25 cellular contexts compared by ENCODE assay signal in genomic region chr14:23389396-23389795, GRCh38. TPM values are rescaled to one million over a fixed set of nuclear protein-coding genes. Genes with fewer than 3 reads are reported as not detected.
DNase-seq lines count a peak whose midpoint lies in the region; ATAC-seq, FAIRE-seq and TF ChIP-seq lines count a peak whose summit lies in the region.
"Had no signal": no experiment of that assay in that cellular context is flagged by ENCODE, and none has a peak within 500 bp of the region (broad histone marks: within the 10 kb centered on the region; RNA-seq: fewer than 3 reads in every experiment).

No MANE protein-coding gene starts in this region.

- in situ Hi-C loops in KBM-7 (cut with MboI; ENCODE audit: low pct_unique_long_range_greater_than_20kb, low sequenced_read_pairs): no loop called here

- intact Hi-C loops in Right ventricle myocardium inferior (cut with DNase I): no loop called here
- intact Hi-C loops in left cardiac atrium (cut with DNase I): no loop called here
- intact Hi-C loops in right cardiac atrium (cut with DNase I): no loop called here

- peak overlapping the region; percentile 85 for H3K14ac ChIP-seq in neuronal stem cell (ENCODE audit: low read length)

- no peaks in the 10 kb centered on the region for H3K4me1 ChIP-seq in right cardiac atrium (ENCODE audit: control insufficient read depth, insufficient read depth, low read length)
- no peaks in the 10 kb centered on the region for H3K4me1 ChIP-seq in right atrium auricular region
- no peaks in the 10 kb centered on the region for H3K4me1 ChIP-seq in neuronal stem cell (ENCODE audit: control insufficient read depth in 2 of 2, insufficient read depth in 1 of 2, low read depth in 1 of 2, low read length in 2 of 2)
- H3K4me1 ChIP-seq: BE2C; BLaER1 treated with 17β-estradiol and CSF1 and Interleukin-3, amounts not matched to agents 10 nM and 100 nM had no signal

- TF ChIP-seq CTCF in right atrium auricular region (IDR thresholded peaks at IDR 0.05): no peak

- H2BK120ac ChIP-seq in neuronal stem cell (ENCODE audit: low read depth, low read length): no peak overlapping the region

- no peak overlapping the region for H2BK12ac ChIP-seq in neuronal stem cell (ENCODE audit: low read length)

- H2AK5ac ChIP-seq in neuronal stem cell (ENCODE audit: low read depth, low read length): no peak overlapping the region

- H4K91ac ChIP-seq in neuronal stem cell (ENCODE audit: low read depth, low read length, poor library complexity): no peak overlapping the region

- no peak overlapping the region for H2AFZ ChIP-seq in neuronal stem cell (ENCODE audit: low read length)

- no peak for FAIRE-seq in GM19239 (lab: Jason Lieb, UNC)
- FAIRE-seq: A204.1, D721Med, GM12878, H54 had no signal

- peak; percentile 26 for DNase-seq in Right ventricle myocardium inferior (ENCODE audit: missing footprints)
- DNase-seq in left cardiac atrium: no peak
- DNase-seq in right cardiac atrium: peak in 2 of 3 donors; percentile 10 to 43
- no peak for DNase-seq in right atrium auricular region (ENCODE audit: low spot score)
- DNase-seq in UCSD-AML1 (lab: John Stamatoyannopoulos, UW; ENCODE audit: unreplicated experiment): peak; percentile 40
- no peak for DNase-seq in neuronal stem cell (ENCODE audit: low spot score)
- no peak for DNase-seq in KBM-7
- no peak for DNase-seq in GM19239 (ENCODE audit: insufficient read length, low spot score)
- DNase-seq: BE2C; CD4-positive, alpha-beta T cell; CD8-positive, alpha-beta memory T cell; DMS 273 treated with DMSO at 0.1 percent for 48 hours; DMS79; EL; GDM1; GOT3; HCEC 1CT had no signal

- H3K27me3 ChIP-seq in right cardiac atrium (ENCODE audit: control insufficient read depth, insufficient read depth) (no peaks in the 10 kb centered on the region), right atrium auricular region (no peaks in the 10 kb centered on the region), neuronal stem cell (ENCODE audit: control insufficient read depth in 3 of 3, insufficient read depth in 3 of 3, low read depth in 1 of 3, low read length in 3 of 3) (peaks cover 0 to 34% (median 0%) of the 10 kb centered on the region in 3 experiments)
- H3K27me3 ChIP-seq: BLaER1 treated with 17β-estradiol and CSF1 and Interleukin-3, amounts not matched to agents 10 nM and 100 nM had no signal

- H3K23ac ChIP-seq in neuronal stem cell (ENCODE audit: low read depth, low read length, poor library complexity): no peak overlapping the region

- H4K8ac ChIP-seq in neuronal stem cell (ENCODE audit: low read depth, low read length): no peak overlapping the region

- H3K9me3 ChIP-seq in right cardiac atrium (ENCODE audit: control insufficient read depth, low read length) (no peaks in the 10 kb centered on the region), right atrium auricular region (no peaks in the 10 kb centered on the region), neuronal stem cell (replicated peaks in 1 of 2; ENCODE audit: control insufficient read depth in 2 of 2, insufficient read depth in 1 of 2, low read depth in 1 of 2, low read length in 2 of 2) (no peaks in the 10 kb centered on the region)
- H3K9me3 ChIP-seq: BE2C; BLaER1 treated with 17β-estradiol and CSF1 and Interleukin-3, amounts not matched to agents 10 nM and 100 nM had no signal

- no peak overlapping the region for H3K4me3 ChIP-seq in right cardiac atrium (ENCODE audit: low read length)
- no peak overlapping the region for H3K4me3 ChIP-seq in right atrium auricular region
- no peak overlapping the region for H3K4me3 ChIP-seq in neuronal stem cell (ENCODE audit: low read length in 2 of 2)
- H3K4me3 ChIP-seq: BLaER1 treated with 17β-estradiol and CSF1 and Interleukin-3, amounts not matched to agents 10 nM and 100 nM; GM12878 had no signal

- H2BK5ac ChIP-seq in neuronal stem cell (ENCODE audit: low read length): no peak overlapping the region

- 45% methylated on average over 12 of the region's 12 CpGs for WGBS in right cardiac atrium
- WGBS in neuronal stem cell (ENCODE audit: extremely low coverage in 2 of 2, insufficient read length in 2 of 2, insufficient replicate concordance in 1 of 2), 2 donors: no CpG with 5 or more reads among the region's 12 CpGs

- H3K4ac ChIP-seq in neuronal stem cell (ENCODE audit: low read length): no peak overlapping the region

- no peak overlapping the region for H3K9ac ChIP-seq in neuronal stem cell (ENCODE audit: low read depth, low read length, poor library complexity)
- H3K9ac ChIP-seq: BLaER1 treated with 17β-estradiol and CSF1 and Interleukin-3, amounts not matched to agents 10 nM and 100 nM had no signal

- H3K36me3 ChIP-seq in right atrium auricular region (peaks cover 96% of the 10 kb centered on the region), neuronal stem cell (replicated peaks in 1 of 2; ENCODE audit: control insufficient read depth in 2 of 2, insufficient read depth in 2 of 2, low read length in 2 of 2) (no peaks in the 10 kb centered on the region)
- H3K36me3 ChIP-seq: BE2C; BLaER1 treated with 17β-estradiol and CSF1 and Interleukin-3, amounts not matched to agents 10 nM and 100 nM had no signal

- H3K27ac ChIP-seq in right cardiac atrium (ENCODE audit: low read length): peak overlapping the region; percentile 50
- peak overlapping the region in 1 of 2 donors; percentile 32 for H3K27ac ChIP-seq in right atrium auricular region
- H3K27ac ChIP-seq in neuronal stem cell (replicated peaks; ENCODE audit: low read length): no peak overlapping the region
- H3K27ac ChIP-seq: 22Rv1; BLaER1 treated with 17β-estradiol and CSF1 and Interleukin-3, amounts not matched to agents 10 nM and 100 nM had no signal

- no peak overlapping the region for H2BK15ac ChIP-seq in neuronal stem cell (ENCODE audit: low read length)

- H3K18ac ChIP-seq in neuronal stem cell (ENCODE audit: low read length): no peak overlapping the region

- no peak for ATAC-seq in Right ventricle myocardium inferior
- no peak for ATAC-seq in left cardiac atrium
- ATAC-seq in right cardiac atrium: peak in 1 of 2 donors; percentile 0
- ATAC-seq: GM12878 had no signal

- H3K4me2 ChIP-seq in neuronal stem cell (ENCODE audit: insufficient read depth, low read length, poor library complexity, severe bottlenecking): no peak overlapping the region
- H3K4me2 ChIP-seq: BLaER1 treated with 17β-estradiol and CSF1 and Interleukin-3, amounts not matched to agents 10 nM and 100 nM had no signal

- no peaks in the 10 kb centered on the region for H3K79me1 ChIP-seq in neuronal stem cell (ENCODE audit: low read depth, low read length)

RNA-seq across cellular contexts. Expression of gene CMTM5, which starts 12.6 kb away (rescaled TPM):
- total RNA-seq in Right ventricle myocardium inferior (0.92 TPM), left cardiac atrium (1 to 10 TPM in 1 of 2 donors, under 1 TPM in 1; 0.44 to 1.4 TPM), right cardiac atrium (1 to 10 TPM in 3 of 4 donors, under 1 TPM in 1; 0.36 to 1.4 (median 1.2) TPM), right atrium auricular region (not detected)
- polyA plus RNA-seq in right cardiac atrium: 13.9 TPM
- polyA plus RNA-seq in neuronal stem cell (2013, experiment 1 of 2): 5.0 TPM
- polyA plus RNA-seq in neuronal stem cell (2013, experiment 2 of 2): 4.4 TPM
- total RNA-seq: CD4-positive, alpha-beta T cell; CD8-positive, alpha-beta memory T cell; GM12878 had no signal
- polyA plus RNA-seq: CD8-positive, alpha-beta memory T cell; GM12878 had no signal

RNA-seq across cellular contexts. Expression of gene IL25, which starts 16.8 kb away (rescaled TPM):
- total RNA-seq in Right ventricle myocardium inferior: not detected
- total RNA-seq in left cardiac atrium: not detected
- total RNA-seq in right cardiac atrium: not detected
- polyA plus RNA-seq in right cardiac atrium: 0.09 TPM
- not detected for total RNA-seq in right atrium auricular region
- polyA plus RNA-seq in neuronal stem cell (2013, experiment 1 of 2): not detected
- not detected for polyA plus RNA-seq in neuronal stem cell (2013, experiment 2 of 2)
- total RNA-seq: CD4-positive, alpha-beta T cell; CD8-positive, alpha-beta memory T cell; GM12878 had no signal
- polyA plus RNA-seq: AG04450; CD14-positive monocyte; CD8-positive, alpha-beta memory T cell; GM12878 had no signal

RNA-seq across cellular contexts. Expression of gene MYH6, which starts 18.7 kb away (rescaled TPM):
- total RNA-seq in Right ventricle myocardium inferior (3,910 TPM), left cardiac atrium (over 10,000 TPM; 10,415 to 11,820 TPM), right cardiac atrium (over 10,000 TPM; 12,862 to 15,773 (median 14,347) TPM), right atrium auricular region (over 10,000 TPM in 1 of 2 donors, 1,000 to 10,000 TPM in 1; 8,253 to 13,240 TPM)
- 11,120 TPM for polyA plus RNA-seq in right cardiac atrium
- 0.03 TPM for polyA plus RNA-seq in neuronal stem cell (2013, experiment 1 of 2)
- polyA plus RNA-seq in neuronal stem cell (2013, experiment 2 of 2): 0.04 TPM
- total RNA-seq: CD4-positive, alpha-beta T cell; GM12878 had no signal
- polyA plus RNA-seq: AG04450; CD14-positive monocyte; CD8-positive, alpha-beta memory T cell had no signal

RNA-seq across cellular contexts. Expression of gene EFS, which starts 24.4 kb away (rescaled TPM):
- 4.0 TPM for total RNA-seq in Right ventricle myocardium inferior
- 10 to 100 TPM in 1 of 2 donors, 1 to 10 TPM in 1; 5.8 to 10.3 TPM for total RNA-seq in left cardiac atrium
- 10 to 100 TPM in 1 of 4 donors, 1 to 10 TPM in 3; 6.7 to 10.1 (median 7.8) TPM for total RNA-seq in right cardiac atrium
- polyA plus RNA-seq in right cardiac atrium: 6.2 TPM
- total RNA-seq in right atrium auricular region: 1 to 10 TPM; 4.1 to 6.3 TPM
- 74.5 TPM for polyA plus RNA-seq in neuronal stem cell (2013, experiment 1 of 2)
- polyA plus RNA-seq in neuronal stem cell (2013, experiment 2 of 2): 74.5 TPM
- total RNA-seq: CD4-positive, alpha-beta T cell; CD8-positive, alpha-beta memory T cell had no signal
- polyA plus RNA-seq: CD14-positive monocyte; CD8-positive, alpha-beta memory T cell; GM12878 had no signal

RNA-seq across cellular contexts. Expression of gene SLC22A17, which starts 36.7 kb away (rescaled TPM):
- total RNA-seq in Right ventricle myocardium inferior (10.1 TPM), left cardiac atrium (10 to 100 TPM; 31.4 to 34.6 TPM), right cardiac atrium (10 to 100 TPM; 42.4 to 72.5 (median 55.9) TPM), right atrium auricular region (10 to 100 TPM; 29.4 to 47.0 TPM)
- polyA plus RNA-seq in right cardiac atrium: 47.2 TPM
- polyA plus RNA-seq in neuronal stem cell (2013, experiment 1 of 2): 62.0 TPM
- polyA plus RNA-seq in neuronal stem cell (2013, experiment 2 of 2): 60.0 TPM
- total RNA-seq: GM12878 had no signal
- polyA plus RNA-seq: CD14-positive monocyte, GM12878 had no signal

Comparison
In these comparisons a context has a peak if more than half of its experiments do, and no peak if none do; other contexts are left out.
1. DNase-seq: peak in Right ventricle myocardium inferior (single experiment), right cardiac atrium (2 of 3) and UCSD-AML1 (single experiment); none in left cardiac atrium (single experiment), right atrium auricular region (single experiment), neuronal stem cell (single experiment), KBM-7 (single experiment) and GM19239 (single experiment).